ENCODE assay signal across 8 cellular contexts in genomic region chr16:67226804-67227566, GRCh38. TPM values are rescaled to one million over a fixed set of nuclear protein-coding genes. Genes with fewer than 3 reads are reported as not detected.
A peak's percentile ranks its signal among the peaks of the same experiment; 100 is the strongest.
DNase-seq lines count a peak whose midpoint lies in the region; TF ChIP-seq lines count a peak whose summit lies in the region.

Gene TMEM208 (plus strand): TSS chr16:67227130. CDS start chr16:67227219, 89 bp downstream.

- WGBS in H9 (ENCODE audit: extremely low coverage, insufficient read length, low lambda C conversion rate): no CpG with 5 or more reads among the region's 46 CpGs
- 0 to 1% (median 1%) methylated on average over 36 to 46 of the region's 46 CpGs for WGBS in stomach, 5 donors

- peaks cover 15% of the 10 kb centered on the region for H3K23me2 ChIP-seq in H9 (ENCODE audit: insufficient read length, low read depth, low read length, poor library complexity, severe bottlenecking)

- intact Hi-C loops in stomach (cut with DNase I; ENCODE audit: low total_unique reads): no loop called here

- H4K5ac ChIP-seq in H9 (ENCODE audit: insufficient read length, low read depth, low read length): no peak within 1 kb of the TSS

- H4K20me1 ChIP-seq in H9 (ENCODE audit: control insufficient read depth, insufficient read depth, insufficient read length) (no peaks in the 10 kb centered on the region), MM.1S (ENCODE audit: insufficient read depth, low read length) (no peaks in the 10 kb centered on the region), neural cell (ENCODE audit: insufficient read depth) (no peaks in the 10 kb centered on the region)

- H3K79me2 ChIP-seq in H9 (ENCODE audit: insufficient read depth, low read length) (peaks cover 5% of the 10 kb centered on the region; the same call in 1 of the 2 replicates), MM.1S (ENCODE audit: low read length) (peaks cover 31% of the 10 kb centered on the region), neural cell (replicated peaks; ENCODE audit: insufficient read depth, low read length) (peaks cover 12% of the 10 kb centered on the region)

- peaks cover 3% of the 10 kb centered on the region for H3K79me1 ChIP-seq in H9 (ENCODE audit: insufficient read depth, low read depth, low read length, poor library complexity, severe bottlenecking)

- peaks cover 13 to 47% (median 45%) of the 10 kb centered on the region in 3 experiments; a peak in 6 of 7 replicates for H3K36me3 Mint-ChIP-seq in H9 (ENCODE audit: insufficient read depth in 1 of 3, low read depth in 3 of 3)

- peak within 1 kb of the TSS; percentile 74 for H3K9ac ChIP-seq in ES-I3 (ENCODE audit: low read depth, low read length)
- H3K9ac ChIP-seq in H9 (ENCODE audit: extremely low read depth, insufficient read length, low read length): peak within 1 kb of the TSS; percentile 86
- peak within 1 kb of the TSS; percentile 92 for H3K9ac ChIP-seq in MM.1S (ENCODE audit: low read length)
- peak within 1 kb of the TSS; percentile 94 for H3K9ac ChIP-seq in neural cell (ENCODE audit: low read length)

- H3K4ac ChIP-seq in H9 (ENCODE audit: low read depth, low read length): no peak within 1 kb of the TSS

- H3K4me3 ChIP-seq in MM.1S (ENCODE audit: low read length) (peak within 1 kb of the TSS; percentile 96), fibroblast of villous mesenchyme (ENCODE audit: low read depth, low read length) (peak within 1 kb of the TSS; percentile 100), neural cell (ENCODE audit: low read length) (peak within 1 kb of the TSS; percentile 72), stomach (peak within 1 kb of the TSS; percentile 92 to 100 (median 99))

- DNase-seq in H9 (peak; percentile 99), MM.1S (peak; percentile 99), SIG-M5 (lab: John Stamatoyannopoulos, UW) (peak; percentile 85), activated gamma-delta T cell (lab: John Stamatoyannopoulos, UW) (peak; percentile 80), fibroblast of villous mesenchyme (ENCODE audit: low read depth) (peak; percentile 99), stomach (peak; percentile 98)

- H2BK20ac ChIP-seq in H9 (ENCODE audit: low read depth, low read length, poor library complexity, severe bottlenecking): no peak within 1 kb of the TSS

- H2BK12ac ChIP-seq in H9 (ENCODE audit: insufficient read length, low read depth, low read length): no peak within 1 kb of the TSS

- no peak within 1 kb of the TSS for H3K23ac ChIP-seq in H9 (ENCODE audit: insufficient read length, low read depth, low read length)

- TF ChIP-seq EP300 in neural cell (conservative IDR thresholded peaks at IDR 0.05; ENCODE audit: poor library complexity, severe bottlenecking): peak; percentile 32
- TF ChIP-seq EP300 in stomach (IDR thresholded peaks at IDR 0.05): no peak

- no peak within 1 kb of the TSS for H2BK15ac ChIP-seq in H9 (ENCODE audit: low read depth, low read length)

- H2BK5ac ChIP-seq in H9 (ENCODE audit: insufficient read length, low read length): no peak within 1 kb of the TSS

- H2BK120ac ChIP-seq in H9 (ENCODE audit: low read depth, low read length, poor library complexity, severe bottlenecking): no peak within 1 kb of the TSS

- H3K18ac ChIP-seq in H9 (ENCODE audit: insufficient read length, low read depth, low read length): peak within 1 kb of the TSS; percentile 91

- H3K36me3 ChIP-seq in ES-I3 (ENCODE audit: insufficient read depth, low read length) (peaks cover 5% of the 10 kb centered on the region; the same call in 1 of the 2 replicates), MM.1S (replicated peaks; ENCODE audit: insufficient read depth, low read length) (no peaks in the 10 kb centered on the region; the same call in 1 of the 2 replicates), neural cell (ENCODE audit: insufficient read depth, low read length) (no peaks in the 10 kb centered on the region), stomach (peaks cover 28 to 47% (median 41%) of the 10 kb centered on the region in 4 donors)

- H3K4me1 Mint-ChIP-seq in H9: peaks cover 17 to 20% of the 10 kb centered on the region in 2 experiments

- H3F3A ChIP-seq in MM.1S (ENCODE audit: insufficient read depth, low read length): no peaks in the 10 kb centered on the region; the same call in 1 of the 2 replicates
- no peaks in the 10 kb centered on the region for H3F3A ChIP-seq in neural cell (ENCODE audit: insufficient read depth, low read length, poor library complexity, severe bottlenecking)

- no peaks in the 10 kb centered on the region; a peak in 1 of 5 replicates for H3K9me3 Mint-ChIP-seq in H9

- peak within 1 kb of the TSS; percentile 97 to 99 (median 98) for H3K27ac Mint-ChIP-seq in H9

- H2AFZ ChIP-seq in H9 (ENCODE audit: low read length) (no peak within 1 kb of the TSS), MM.1S (ENCODE audit: low read length) (peak within 1 kb of the TSS; percentile 54), neural cell (ENCODE audit: low read depth, low read length) (peak within 1 kb of the TSS; percentile 58)

- no peak for TF ChIP-seq POLR2A in stomach (IDR thresholded peaks at IDR 0.05)

- H4K91ac ChIP-seq in H9 (ENCODE audit: insufficient read length, low read depth, low read length): no peak within 1 kb of the TSS

- TF ChIP-seq CTCF in H9 (conservative IDR thresholded peaks at IDR 0.05) (0 out of 3 replicates have a peak, but pooled peaks have one; percentile 26), MM.1S (IDR thresholded peaks at IDR 0.05; ENCODE audit: low read length) (peak; percentile 21), fibroblast of villous mesenchyme (IDR thresholded peaks at IDR 0.05; ENCODE audit: insufficient read depth, low read depth, low read length) (peak; percentile 1), neural cell (IDR thresholded peaks at IDR 0.05; ENCODE audit: poor library complexity, severe bottlenecking) (peak; percentile 68), stomach (IDR thresholded peaks at IDR 0.05) (peak in 1 of 7 experiments; percentile 39)

- H3K56ac ChIP-seq in H9 (ENCODE audit: insufficient read length, low read depth, low read length): no peak within 1 kb of the TSS

- peak within 1 kb of the TSS; percentile 98 for H3K4me2 ChIP-seq in H9 (ENCODE audit: insufficient read depth, insufficient read length, low read length)
- peak within 1 kb of the TSS; percentile 91 for H3K4me2 ChIP-seq in MM.1S (ENCODE audit: low read depth, low read length)
- H3K4me2 ChIP-seq in neural cell (ENCODE audit: low read length): peak within 1 kb of the TSS; percentile 92

- peak within 1 kb of the TSS; percentile 52 for H4K8ac ChIP-seq in H9 (replicated peaks; ENCODE audit: insufficient read length, low read depth, low read length)

- TF ChIP-seq RAD21 in neural cell (conservative IDR thresholded peaks at IDR 0.05): peak; percentile 47

- peaks cover 16% of the 10 kb centered on the region for H3K27me3 Mint-ChIP-seq in H9 (ENCODE audit: low read depth)

- H3K4me3 Mint-ChIP-seq in H9: peak within 1 kb of the TSS; percentile 99 to 100

- H3K27me3 ChIP-seq in H9 (ENCODE audit: insufficient read depth, low read length) (no peaks in the 10 kb centered on the region), MM.1S (replicated peaks; ENCODE audit: insufficient read depth, low read length) (no peaks in the 10 kb centered on the region), neural cell (ENCODE audit: insufficient read depth, low read depth, low read length) (no peaks in the 10 kb centered on the region), stomach (no peaks in the 10 kb centered on the region)

- H3K27ac ChIP-seq in H9 (ENCODE audit: insufficient read length, low read depth, low read length) (no peak within 1 kb of the TSS), MM.1S (ENCODE audit: low read length) (peak within 1 kb of the TSS; percentile 50; the same call in 1 of the 2 replicates), neural cell (ENCODE audit: low read length) (peak within 1 kb of the TSS; percentile 56), stomach (peak within 1 kb of the TSS; percentile 74 to 87 (median 86))

- H3K14ac ChIP-seq in H9 (ENCODE audit: insufficient read depth, low read length): no peak within 1 kb of the TSS; the same call in 1 of the 2 replicates

- H3K9me2 ChIP-seq in MM.1S (replicated peaks; ENCODE audit: insufficient read depth, low read length): no peaks in the 10 kb centered on the region
- no peaks in the 10 kb centered on the region for H3K9me2 ChIP-seq in neural cell (ENCODE audit: insufficient read depth, low read length)

- H3K4me1 ChIP-seq in ES-I3 (ENCODE audit: insufficient read depth, low read length): no peaks in the 10 kb centered on the region
- peaks cover 4% of the 10 kb centered on the region for H3K4me1 ChIP-seq in H9 (ENCODE audit: insufficient read depth, low read length)
- H3K4me1 ChIP-seq in MM.1S (ENCODE audit: low read length): peaks cover 12% of the 10 kb centered on the region
- H3K4me1 ChIP-seq in stomach: peaks cover 9 to 55% (median 38%) of the 10 kb centered on the region in 4 donors

- H3T11ph ChIP-seq in H9 (ENCODE audit: low read length): no peak within 1 kb of the TSS

- H3K9me3 ChIP-seq in ES-I3 (ENCODE audit: control insufficient read depth, insufficient read depth, low read length) (no peaks in the 10 kb centered on the region), H9 (ENCODE audit: control insufficient read depth, low read depth, low read length) (no peaks in the 10 kb centered on the region), MM.1S (replicated peaks; ENCODE audit: insufficient read depth, low read length) (no peaks in the 10 kb centered on the region), neural cell (ENCODE audit: low read length) (no peaks in the 10 kb centered on the region), stomach (no peaks in the 10 kb centered on the region)

- no peak within 1 kb of the TSS for H2AK5ac ChIP-seq in H9 (ENCODE audit: insufficient read length, low read length)

TF ChIP-seq in neural cell, 6 proteins besides CTCF, POLR2A, EP300 and RAD21 (continues in another document):
- TF ChIP-seq TAF1 (IDR thresholded peaks at IDR 0.05; ENCODE audit: low read depth) (peak; percentile 99), POLR2AphosphoS5 (IDR thresholded peaks at IDR 0.05) (peak; percentile 99), MXI1 (conservative IDR thresholded peaks at IDR 0.05; ENCODE audit: poor library complexity, severe bottlenecking) (peak; percentile 94), SMC3 (conservative IDR thresholded peaks at IDR 0.05; ENCODE audit: poor library complexity) (peak; percentile 52), EZH2 (IDR thresholded peaks at IDR 0.05; ENCODE audit: borderline replicate concordance, insufficient read depth, low read length, poor library complexity, severe bottlenecking) (no peak)

RNA-seq across cellular contexts. Expression of gene TMEM208, which starts in this region (rescaled TPM):
- total RNA-seq in H9 (2021): 42.6 and 43.3 TPM in 2 replicates
- total RNA-seq in fibroblast of villous mesenchyme: 25.5 and 29.0 TPM in 2 replicates
- polyA plus RNA-seq in neural cell: 39.2 and 53.5 TPM in 2 replicates
- 20.2 and 26.9 TPM in 2 replicates for polyA minus RNA-seq in neural cell
- 100 to 1,000 TPM in 1 of 5 donors, 10 to 100 TPM in 3, 1 to 10 TPM in 1; 8.7 to 126 (median 46.4) TPM for total RNA-seq in stomach
- polyA plus RNA-seq in stomach: 100 to 1,000 TPM in 1 of 3 donors, 10 to 100 TPM in 2; 39.6 to 141 (median 89.2) TPM
